10 cellular contexts compared by ENCODE assay signal in the genomic region with DNA sequence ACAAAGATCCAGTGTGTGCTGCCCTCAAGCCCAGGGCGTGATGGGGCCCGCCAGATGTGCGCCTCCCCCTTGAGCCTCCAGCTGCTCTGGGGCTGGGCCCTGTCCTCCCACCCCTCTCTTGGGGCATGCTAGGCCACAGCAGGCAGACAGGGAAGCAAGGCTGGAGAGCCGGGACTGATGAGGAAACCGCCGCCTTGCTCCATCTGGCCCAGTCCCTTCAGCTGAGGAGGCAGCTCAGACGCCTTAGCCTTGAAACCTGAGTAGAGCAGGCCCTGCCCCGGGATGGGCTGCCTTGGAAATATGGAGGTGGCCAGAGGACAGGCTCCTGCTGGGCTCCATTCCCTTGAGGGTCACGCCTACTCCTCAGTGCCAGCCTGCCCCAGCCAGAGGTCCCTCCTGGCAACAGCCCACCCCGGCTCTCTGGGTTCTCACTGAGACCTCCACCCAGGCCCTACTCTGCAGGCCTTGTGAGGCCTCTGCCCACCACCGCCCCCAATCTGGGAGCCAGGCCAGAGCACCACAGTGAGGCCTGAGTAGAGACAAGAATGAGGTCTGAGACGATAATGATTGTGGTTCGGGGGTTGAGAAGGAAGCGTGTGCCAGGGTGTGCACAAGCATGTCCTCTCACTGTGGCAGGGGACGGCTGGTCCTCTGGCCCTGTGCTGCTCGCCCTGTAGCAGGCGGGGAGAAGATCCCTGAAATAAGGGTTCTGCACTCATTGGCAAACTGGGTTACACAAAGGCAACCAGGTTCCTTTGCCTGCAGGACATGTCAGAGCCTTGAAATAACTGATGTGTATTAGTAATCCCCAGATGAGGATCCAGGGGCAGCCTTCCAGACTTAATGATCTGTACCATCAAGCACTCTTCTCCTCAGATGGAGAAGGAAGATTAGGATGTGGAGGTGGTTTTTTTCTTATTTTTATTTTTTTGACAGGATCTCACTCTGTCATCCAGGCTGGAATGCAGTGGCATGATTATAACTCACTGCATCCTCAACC. TPM values are rescaled to one million over a fixed set of nuclear protein-coding genes. Genes with fewer than 3 reads are reported as not detected.
A peak's percentile ranks its signal among the peaks of the same experiment; 100 is the strongest.
DNase-seq lines count a peak whose midpoint lies in the region; ATAC-seq and TF ChIP-seq lines count a peak whose summit lies in the region.
"Had no signal": no experiment of that assay in that cellular context is flagged by ENCODE, and none has a peak within 500 bp of the region (broad histone marks: within the 10 kb centered on the region; RNA-seq: fewer than 3 reads in every experiment).

No MANE protein-coding gene starts in this region.

- H3K4me1 ChIP-seq in DND-41 (ENCODE audit: insufficient read depth, low read length) (peaks cover 22% of the 10 kb centered on the region), left ventricle myocardium inferior (peaks cover 65% of the 10 kb centered on the region), gastrocnemius medialis (peaks cover 50 to 70% of the 10 kb centered on the region in 2 donors)

- H3K36me3 ChIP-seq in DND-41 (ENCODE audit: insufficient read depth, low read length) (peaks cover 44% of the 10 kb centered on the region), left ventricle myocardium inferior (peaks cover 37% of the 10 kb centered on the region), gastrocnemius medialis (peaks cover 0 to 12% of the 10 kb centered on the region in 2 donors)

- WGBS in adipose tissue, 3 donors = 61 to 69% (median 67%) methylated on average over 17 of the region's 17 CpGs

- H3K4me3 ChIP-seq in DND-41 (ENCODE audit: low read depth in 1 of 2, low read length in 2 of 2) (no peak overlapping the region), left ventricle myocardium inferior (no peak overlapping the region), gastrocnemius medialis (no peak overlapping the region)
- H3K4me3 ChIP-seq: lung, thoracic aorta had no signal

- in situ Hi-C loops in gastrocnemius medialis (cut with MboI; ENCODE audit: low sequenced_read_pairs in 4 of 4) = no loop called here

- H4K20me1 ChIP-seq in DND-41 (ENCODE audit: insufficient read depth, low read length) = peaks cover 28% of the 10 kb centered on the region

- no peak overlapping the region for H3K4me2 ChIP-seq in DND-41 (ENCODE audit: insufficient read depth, low read length)

- ATAC-seq in DND-41 (ENCODE audit: insufficient read depth, low read depth) (no peak), gastrocnemius medialis (peak; percentile 31 to 63), GM21723 (IDR thresholded peaks at IDR 0.05; ENCODE audit: unreplicated experiment) (no peak)

- H3K27ac ChIP-seq in DND-41 (ENCODE audit: low read length) (peak overlapping the region; percentile 22; the same call in 1 of the 2 replicates), adipose tissue (ENCODE audit: low read depth, low read length) (peak overlapping the region; percentile 7), left ventricle myocardium inferior (replicated peaks) (peak overlapping the region; percentile 80), gastrocnemius medialis (peak overlapping the region; percentile 97 to 99 (median 98))

- no peak for TF ChIP-seq POLR2A in gastrocnemius medialis (IDR thresholded peaks at IDR 0.05)

- H2AFZ ChIP-seq in DND-41 (ENCODE audit: low read depth, low read length) = no peak overlapping the region

- H3K79me2 ChIP-seq in DND-41 (ENCODE audit: insufficient read depth, low read length) = peaks cover 55% of the 10 kb centered on the region

- H3K9me3 ChIP-seq in DND-41 (ENCODE audit: insufficient read depth, low read length, severe bottlenecking) (no peaks in the 10 kb centered on the region), left ventricle myocardium inferior (replicated peaks) (no peaks in the 10 kb centered on the region), gastrocnemius medialis (no peaks in the 10 kb centered on the region)
- H3K9me3 ChIP-seq: thoracic aorta had no signal

- DNase-seq in DND-41 (no peak), left ventricle myocardium inferior (no peak), gastrocnemius medialis (peak in 1 of 2 donors; percentile 94), NCI-H1436 (lab: John Stamatoyannopoulos, UW) (no peak), cortex of kidney (lab: John Stamatoyannopoulos, UW) (no peak)
- no peak for DNase-seq in activated CD4-positive, CD25-positive, alpha-beta regulatory T cell treated with anti-CD3 and anti-CD28 coated beads, Interleukin-2, amount 50 U/mL, for 72 hours

- intact Hi-C loops in left ventricle myocardium inferior (cut with micrococcal nuclease) (no loop called here), gastrocnemius medialis (cut with DNase I; ENCODE audit: low total_unique reads) (no loop called here)

- TF ChIP-seq CTCF in DND-41 (IDR thresholded peaks at IDR 0.05; ENCODE audit: borderline replicate concordance, extremely low read depth, low read length, poor library complexity, severe bottlenecking) (no peak), left ventricle myocardium inferior (IDR thresholded peaks at IDR 0.05; ENCODE audit: borderline replicate concordance) (no peak), gastrocnemius medialis (IDR thresholded peaks at IDR 0.05 in 4 of 5, conservative IDR thresholded peaks at IDR 0.05 in 1 of 5) (no peak)

- H3K27me3 ChIP-seq in DND-41 (ENCODE audit: insufficient read depth, low read length, poor library complexity) = no peaks in the 10 kb centered on the region
- no peaks in the 10 kb centered on the region for H3K27me3 ChIP-seq in left ventricle myocardium inferior (ENCODE audit: low read depth)
- H3K27me3 ChIP-seq in gastrocnemius medialis = no peaks in the 10 kb centered on the region

- no peak overlapping the region for H3K9ac ChIP-seq in DND-41 (ENCODE audit: low read depth, low read length)

RNA-seq across cellular contexts. Expression of a gene that starts 30.9 kb away (rescaled TPM):
- polyA plus RNA-seq in adipose tissue = 10 to 100 TPM; 14.2 to 52.3 (median 39.0) TPM
- 56.9 TPM for total RNA-seq in left ventricle myocardium inferior
- total RNA-seq in gastrocnemius medialis = 10 to 100 TPM; 38.5 to 83.8 (median 60.9) TPM

Comparison
In these comparisons a context has a peak if more than half of its experiments do, and no peak if none do; other contexts are left out.
1. ATAC-seq: peak in gastrocnemius medialis (2 of 2); none in DND-41 (single experiment) and GM21723 (single experiment).
2. H3K27ac ChIP-seq: peak in every context shown above with its lines; median percentile 98 in gastrocnemius medialis; 80 in left ventricle myocardium inferior; 22 in DND-41; 7 in adipose tissue.